In genomic region chr3:190568036-190568435, GRCh38 we compare ENCODE assay signal across 16 cellular contexts. TPM values are rescaled to one million over a fixed set of nuclear protein-coding genes. Genes with fewer than 3 reads are reported as not detected.
DNase-seq lines count a peak whose midpoint lies in the region; ATAC-seq and TF ChIP-seq lines count a peak whose summit lies in the region.
"Had no signal": no experiment of that assay in that cellular context is flagged by ENCODE, and none has a peak within 500 bp of the region (broad histone marks: within the 10 kb centered on the region; RNA-seq: fewer than 3 reads in every experiment).

No MANE protein-coding gene starts in this region.

- H3K4me1 Mint-ChIP-seq in chondrocyte (ENCODE audit: low read depth) (peaks cover 53% of the 10 kb centered on the region), T-cell (peaks cover 2 to 5% (median 4%) of the 10 kb centered on the region in 3 donors)
- H3K4me1 Mint-ChIP-seq: B cell had no signal

- POLR2A ChIA-PET in HEK293 (lab: Yijun Ruan, JAX) (no interaction called here), T-cell (lab: Charles Lee) (no interaction called here)

- WGBS in stomach, 5 donors, result 20 to 56% (median 30%) methylated on average over 2 of the region's 2 CpGs

- intact Hi-C loops in left cardiac atrium (cut with DNase I) (no loop called here), Right ventricle myocardium inferior (cut with DNase I) (no loop called here), stomach (cut with DNase I; ENCODE audit: low total_unique reads) (no loop called here)

- CTCF ChIA-PET in HEK293 (lab: Yijun Ruan, JAX), result no interaction called here
- CTCF ChIA-PET in T-cell (lab: Charles Lee), result no interaction called here

- H3K27me3 ChIP-seq in stomach, result no peaks in the 10 kb centered on the region
- H3K27me3 ChIP-seq: MG63 had no signal

- peaks cover 7% of the 10 kb centered on the region for H3K9me3 Mint-ChIP-seq in chondrocyte (ENCODE audit: low read depth)
- H3K9me3 Mint-ChIP-seq in T-cell, result no peaks in the 10 kb centered on the region
- H3K9me3 Mint-ChIP-seq: GM23338 had no signal

- H3K4me3 ChIP-seq in HEK293 (ENCODE audit: low read depth, low read length), result no peak overlapping the region
- no peak overlapping the region for H3K4me3 ChIP-seq in stomach
- H3K4me3 ChIP-seq: GM23338, MG63 had no signal

- H3K4me3 Mint-ChIP-seq in chondrocyte (ENCODE audit: unreplicated experiment) (no peak overlapping the region), T-cell (no peak overlapping the region)
- H3K4me3 Mint-ChIP-seq: B cell; CD4-positive, alpha-beta memory T cell; GM23338 had no signal

- H3K9me3 ChIP-seq in HEK293 (ENCODE audit: control insufficient read depth, insufficient read depth, low read depth, low read length), result no peaks in the 10 kb centered on the region
- H3K9me3 ChIP-seq in stomach, result no peaks in the 10 kb centered on the region

- H3K4me1 ChIP-seq in HEK293 (ENCODE audit: control insufficient read depth, insufficient read depth, low read length), result no peaks in the 10 kb centered on the region
- H3K4me1 ChIP-seq in stomach, result peaks cover 0 to 18% (median 6%) of the 10 kb centered on the region in 4 donors

- H3K27me3 Mint-ChIP-seq in chondrocyte (ENCODE audit: low read depth) (no peaks in the 10 kb centered on the region), T-cell (no peaks in the 10 kb centered on the region)
- H3K27me3 Mint-ChIP-seq: B cell; CD4-positive, alpha-beta memory T cell had no signal

- H3K36me3 ChIP-seq in HEK293 (ENCODE audit: control insufficient read depth in 2 of 2, insufficient read depth in 1 of 2, low read length in 2 of 2) (no peaks in the 10 kb centered on the region), stomach (no peaks in the 10 kb centered on the region)

- no peak for ATAC-seq in left cardiac atrium
- no peak for ATAC-seq in Right ventricle myocardium inferior
- no peak for ATAC-seq in T-cell (replicated peaks in 1 of 4)
- ATAC-seq in HG03097 (IDR thresholded peaks at IDR 0.05; ENCODE audit: low FRiP score, unreplicated experiment), result no peak
- ATAC-seq: GM23338 had no signal

- no peak for TF ChIP-seq POLR2A in stomach (IDR thresholded peaks at IDR 0.05)

- TF ChIP-seq CTCF in HEK293 (tag by site-specific recombination; IDR thresholded peaks at IDR 0.05) (no peak), chondrocyte (IDR thresholded peaks at IDR 0.05) (no peak), stomach (IDR thresholded peaks at IDR 0.05) (no peak)

- H3K27ac ChIP-seq in HEK293 (ENCODE audit: extremely low read depth, low read depth, low read length) (no peak overlapping the region), stomach (no peak overlapping the region)

- peaks cover 8% of the 10 kb centered on the region for H3K36me3 Mint-ChIP-seq in chondrocyte (ENCODE audit: low read depth)
- H3K36me3 Mint-ChIP-seq in T-cell, result peaks cover 58% of the 10 kb centered on the region

- H3K27ac Mint-ChIP-seq in chondrocyte (ENCODE audit: unreplicated experiment) (peak overlapping the region; percentile 45), T-cell (no peak overlapping the region)
- H3K27ac Mint-ChIP-seq: B cell; CD4-positive, alpha-beta memory T cell had no signal

- DNase-seq in left cardiac atrium (peak; percentile 21), Right ventricle myocardium inferior (ENCODE audit: missing footprints) (no peak), chondrocyte (ENCODE audit: low spot score) (no peak), stomach (peak; percentile 27), T-cell (no peak)
- DNase-seq: GF-D8, MG63, NCI-H1092 treated with DMSO at 0.1 percent for 48 hours, NCI-H187, NCI-H2171 treated with DMSO at 0.1 percent for 48 hours, NCI-H748 treated with DMSO at 0.1 percent for 48 hours had no signal

- TF ChIP-seq EP300 in stomach (IDR thresholded peaks at IDR 0.05), result no peak

TF ChIP-seq in HEK293, 187 proteins besides CTCF, POLR2A, EP300 and RAD21:
- TF ChIP-seq ZNF239 (tag by site-specific recombination; IDR thresholded peaks at IDR 0.05) (peak; percentile 85; the same call in 1 of the 2 replicates), PRDM10 (tag by site-specific recombination; IDR thresholded peaks at IDR 0.05) (peak; percentile 51), ZNF335 (tag by site-specific recombination; conservative IDR thresholded peaks at IDR 0.05) (0 out of 2 replicates have a peak, but pooled peaks have one; percentile 19), ZSCAN30 (tag by site-specific recombination; IDR thresholded peaks at IDR 0.05) (no peak), KLF1 (tag by site-specific recombination; IDR thresholded peaks at IDR 0.05) (no peak), ZBTB20 (tag by site-specific recombination; IDR thresholded peaks at IDR 0.05) (no peak)
TF ChIP-seq in HEK293: peak in this region for 3.

RNA-seq across cellular contexts. Expression of gene IL1RAP, which starts 54.2 kb away (rescaled TPM):
- 10 to 100 TPM in 1 of 2 donors, 1 to 10 TPM in 1; 7.1 to 14.7 TPM for total RNA-seq in left cardiac atrium
- 6.8 TPM for total RNA-seq in Right ventricle myocardium inferior
- 30.4 to 41.6 TPM (median 37.1 TPM) in 3 replicates for total RNA-seq in chondrocyte
- total RNA-seq in stomach, result 10 to 100 TPM in 2 of 5 donors, 1 to 10 TPM in 1, not detected in 2; 9.1 to 54.8 (median 19.1) TPM
- 1 to 10 TPM in 2 of 3 donors, under 1 TPM in 1; 0.76 to 3.5 (median 2.4) TPM for polyA plus RNA-seq in stomach
- total RNA-seq in T-cell, result 10 to 100 TPM in 2 of 5 donors, 1 to 10 TPM in 3; 8.6 to 14.5 (median 9.9) TPM

Comparison
In these comparisons a context has a peak if more than half of its experiments do, and no peak if none do; other contexts are left out.
1. DNase-seq: peak in left cardiac atrium (single experiment) and stomach (single experiment); none in Right ventricle myocardium inferior (single experiment), chondrocyte (single experiment) and T-cell (0 of 34).